ENCODE assay signal across 1 cellular context in the genomic region with DNA sequence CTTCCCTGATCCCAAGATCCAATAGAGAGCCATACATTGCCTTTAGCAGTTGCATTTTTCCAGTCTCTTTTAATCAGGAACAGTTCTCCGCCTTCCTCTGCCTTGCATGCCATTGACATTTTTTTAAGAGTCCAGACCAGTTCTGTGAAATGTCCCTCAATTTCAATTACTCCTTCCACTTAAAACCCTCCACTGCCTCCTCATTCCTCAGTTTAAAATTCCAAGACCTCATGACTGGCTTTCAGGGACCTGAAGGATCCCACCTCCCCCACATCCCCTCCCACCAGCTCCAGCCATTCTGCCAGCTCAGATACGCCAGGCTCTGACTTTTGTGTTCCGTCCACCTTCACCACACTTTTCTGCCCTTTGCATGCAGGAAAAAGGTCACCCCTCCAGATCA.
TF ChIP-seq lines count a peak whose summit lies in the region.

No MANE protein-coding gene starts in this region.

TF ChIP-seq in HepG2, 621 proteins besides CTCF, POLR2A, EP300 and RAD21:
- peak; percentile 51 for TF ChIP-seq POLR2G (IDR thresholded peaks at IDR 0.05; ENCODE audit: low read depth, low read length)
- 0 out of 2 replicates have a peak, but pooled peaks have one; percentile 18 for TF ChIP-seq POLR2AphosphoS5 (IDR thresholded peaks at IDR 0.05; ENCODE audit: low read depth, low read length)
- TF ChIP-seq SMARCC2 (IDR thresholded peaks at IDR 0.05), result no peak
